ENCODE assay signal across 14 cellular contexts in genomic region chr2:237222683-237223082, GRCh38.
DNase-seq lines count a peak whose midpoint lies in the region; ATAC-seq, FAIRE-seq and TF ChIP-seq lines count a peak whose summit lies in the region.
"Had no signal": no experiment of that assay in that cellular context is flagged by ENCODE, and none has a peak within 500 bp of the region (broad histone marks: within the 10 kb centered on the region; RNA-seq: fewer than 3 reads in every experiment).

No MANE protein-coding gene starts in this region.

- no peak overlapping the region for H3K27ac ChIP-seq in BLaER1 treated with 17β-estradiol and CSF1 and Interleukin-3, amounts not matched to agents 10 nM and 100 nM
- H3K27ac ChIP-seq in SJSA1 (peak overlapping the region; percentile 92), smooth muscle cell (ENCODE audit: low read depth) (peak overlapping the region; percentile 98), small intestine (ENCODE audit: low read depth in 1 of 2, low read length in 1 of 2) (no peak overlapping the region)

- peak overlapping the region in 7 of 11 experiments; percentile 10 to 66 (median 43); a peak in 9 of 22 replicates for H3K4me2 ChIP-seq in BLaER1 treated with 17β-estradiol and CSF1 and Interleukin-3, amounts not matched to agents 10 nM and 100 nM
- peak overlapping the region; percentile 27 for H3K4me2 ChIP-seq in smooth muscle cell

- H3K36me3 ChIP-seq in BLaER1 treated with 17β-estradiol and CSF1 and Interleukin-3, amounts not matched to agents 10 nM and 100 nM: no peaks in the 10 kb centered on the region; a peak in 1 of 22 replicates
- H3K36me3 ChIP-seq in SJSA1: no peaks in the 10 kb centered on the region
- H3K36me3 ChIP-seq in smooth muscle cell (ENCODE audit: low read depth): no peaks in the 10 kb centered on the region
- no peaks in the 10 kb centered on the region for H3K36me3 ChIP-seq in small intestine (ENCODE audit: control insufficient read depth in 2 of 2, insufficient read depth in 2 of 2, low read length in 2 of 2)

- 68% methylated on average over 3 of the region's 3 CpGs for WGBS in smooth muscle cell (ENCODE audit: low lambda C conversion rate)
- WGBS in small intestine, 3 donors: 54 to 66% (median 63%) methylated on average over 3 of the region's 3 CpGs

- peak; percentile 36 for ATAC-seq in Right ventricle myocardium superior (ENCODE audit: poor library complexity)
- ATAC-seq: stimulated activated naive B cell treated with anti-CD40 and anti-IgM and Interleukin-4, amounts not matched to agents 10 μg/mL and 1 μg/mL and 100 μg/mL, for 72 hours had no signal

- H3K4me1 ChIP-seq in BLaER1 treated with 17β-estradiol and CSF1 and Interleukin-3, amounts not matched to agents 10 nM and 100 nM: peaks cover 0 to 27% (median 22%) of the 10 kb centered on the region in 10 experiments; a peak in 13 of 20 replicates
- H3K4me1 ChIP-seq in SJSA1 (replicated peaks) (peaks cover 75% of the 10 kb centered on the region), smooth muscle cell (ENCODE audit: low read depth) (peaks cover 7% of the 10 kb centered on the region), small intestine (ENCODE audit: control insufficient read depth in 2 of 2, insufficient read depth in 1 of 2, low read depth in 1 of 2, low read length in 1 of 2) (peaks cover 0 to 4% of the 10 kb centered on the region in 2 donors)

- no peak overlapping the region for H3K4me3 ChIP-seq in BLaER1 treated with 17β-estradiol and CSF1 and Interleukin-3, amounts not matched to agents 10 nM and 100 nM
- H3K4me3 ChIP-seq in SJSA1 (no peak overlapping the region), smooth muscle cell (no peak overlapping the region), small intestine (ENCODE audit: low read depth in 1 of 2, low read length in 2 of 2) (no peak overlapping the region)

- no peak overlapping the region for H2AFZ ChIP-seq in smooth muscle cell (ENCODE audit: low read depth)

- no peaks in the 10 kb centered on the region for H4K20me1 ChIP-seq in BLaER1 treated with 17β-estradiol and CSF1 and Interleukin-3, amounts not matched to agents 10 nM and 100 nM
- no peaks in the 10 kb centered on the region for H4K20me1 ChIP-seq in smooth muscle cell (ENCODE audit: low read depth)

- no peak overlapping the region for H3K9ac ChIP-seq in BLaER1 treated with 17β-estradiol and CSF1 and Interleukin-3, amounts not matched to agents 10 nM and 100 nM
- no peak overlapping the region for H3K9ac ChIP-seq in smooth muscle cell (ENCODE audit: low read depth)

- intact Hi-C loops in Right ventricle myocardium superior (cut with DNase I): no loop called here

- peaks cover 0 to 7% (median 4%) of the 10 kb centered on the region in 11 experiments; a peak in 9 of 22 replicates for H3K9me3 ChIP-seq in BLaER1 treated with 17β-estradiol and CSF1 and Interleukin-3, amounts not matched to agents 10 nM and 100 nM (replicated peaks in 1 of 11)
- no peaks in the 10 kb centered on the region for H3K9me3 ChIP-seq in SJSA1 (replicated peaks)
- no peaks in the 10 kb centered on the region for H3K9me3 ChIP-seq in smooth muscle cell (replicated peaks; ENCODE audit: low read depth)
- no peaks in the 10 kb centered on the region for H3K9me3 ChIP-seq in small intestine (ENCODE audit: control insufficient read depth, low read depth)

- no peaks in the 10 kb centered on the region for H3K27me3 ChIP-seq in BLaER1 treated with 17β-estradiol and CSF1 and Interleukin-3, amounts not matched to agents 10 nM and 100 nM
- H3K27me3 ChIP-seq in SJSA1 (replicated peaks) (no peaks in the 10 kb centered on the region), smooth muscle cell (ENCODE audit: low read depth) (no peaks in the 10 kb centered on the region), small intestine (ENCODE audit: control insufficient read depth in 2 of 2, insufficient read depth in 2 of 2, low read length in 2 of 2) (no peaks in the 10 kb centered on the region)

- TF ChIP-seq CTCF in smooth muscle cell (IDR thresholded peaks at IDR 0.05; ENCODE audit: borderline replicate concordance, insufficient read depth, poor library complexity, severe bottlenecking) (no peak), GM20000 (IDR thresholded peaks at IDR 0.05; ENCODE audit: extremely low read depth, missing control alignments) (no peak)

- H3K79me2 ChIP-seq in smooth muscle cell (ENCODE audit: low read depth): no peaks in the 10 kb centered on the region

- FAIRE-seq in small intestine (lab: Jason Lieb, UNC): no peak

- DNase-seq in SJSA1 (ENCODE audit: low read depth in 1 of 2, low spot score in 2 of 2): no peak
- DNase-seq in Right ventricle myocardium superior: no peak
- no peak for DNase-seq in smooth muscle cell (lab: John Stamatoyannopoulos, UW; ENCODE audit: unreplicated experiment)
- no peak for DNase-seq in CD1c-positive myeloid dendritic cell (ENCODE audit: extremely low spot score)
- no peak for DNase-seq in GM20000 (ENCODE audit: low spot score)
- DNase-seq in small intestine: no peak
- DNase-seq: activated CD8-positive, alpha-beta memory T cell treated with anti-CD3 and anti-CD28 coated beads, Interleukin-2, amount 50 U/mL, for 4 hours; activated gamma-delta T cell; NCI-H1436 treated with DMSO at 0.1 percent for 48 hours; NCI-H2171 treated with DMSO at 0.1 percent for 48 hours; NCI-H748 treated with DMSO at 0.1 percent for 48 hours; stimulated activated CD4-positive, alpha-beta T cell treated with anti-CD3 and anti-CD28 coated beads, Interleukin-15, amount 100 ng/mL, for 24 hours; stimulated activated naive B cell treated with anti-CD40 and anti-IgM and Interleukin-4, amounts not matched to agents 10 μg/mL and 1 μg/mL and 100 μg/mL, for 72 hours had no signal

- H3F3A ChIP-seq in smooth muscle cell (ENCODE audit: low read depth): peaks cover 24% of the 10 kb centered on the region

Comparison
In these comparisons a context has a peak if more than half of its experiments do, and no peak if none do; other contexts are left out.
1. H3K27ac ChIP-seq: peak in SJSA1 (single experiment) and smooth muscle cell (single experiment); none in BLaER1 treated with 17β-estradiol and CSF1 and Interleukin-3, amounts not matched to agents 10 nM and 100 nM (0 of 11) and small intestine (0 of 2).